ENCODE assay signal across 23 cellular contexts in genomic region chr7:156857757-156858156, GRCh38. TPM values are rescaled to one million over a fixed set of nuclear protein-coding genes. Genes with fewer than 3 reads are reported as not detected.
A peak's percentile ranks its signal among the peaks of the same experiment; 100 is the strongest.
DNase-seq lines count a peak whose midpoint lies in the region; ATAC-seq, FAIRE-seq and TF ChIP-seq lines count a peak whose summit lies in the region.
"Had no signal": no experiment of that assay in that cellular context is flagged by ENCODE, and none has a peak within 500 bp of the region (broad histone marks: within the 10 kb centered on the region; RNA-seq: fewer than 3 reads in every experiment).

No MANE protein-coding gene starts in this region.

- H3K9me1 ChIP-seq in K562 (ENCODE audit: control insufficient read depth, insufficient read depth, low read length) = no peaks in the 10 kb centered on the region

- no peaks in the 10 kb centered on the region for H3K9me2 ChIP-seq in SK-N-SH

- H3K9ac ChIP-seq in SK-N-SH = no peak overlapping the region
- no peak overlapping the region for H3K9ac ChIP-seq in HepG2 (ENCODE audit: insufficient read depth, low read depth, low read length)
- no peak overlapping the region for H3K9ac ChIP-seq in K562 (ENCODE audit: insufficient read depth in 1 of 2, low read depth in 2 of 2, low read length in 2 of 2)
- H3K9ac ChIP-seq: BLaER1 treated with 17β-estradiol and CSF1 and Interleukin-3, amounts not matched to agents 10 nM and 100 nM had no signal

- H3K79me2 ChIP-seq in SK-N-SH (ENCODE audit: insufficient read depth) = peaks cover 76% of the 10 kb centered on the region
- peaks cover 39% of the 10 kb centered on the region for H3K79me2 ChIP-seq in HepG2 (ENCODE audit: insufficient read depth, low read length)
- H3K79me2 ChIP-seq in K562 (ENCODE audit: control insufficient read depth, insufficient read depth, low read length) = peaks cover 68% of the 10 kb centered on the region

- no peak for DNase-seq in SK-N-SH
- DNase-seq in HepG2 (ENCODE audit: low spot score) = no peak
- no peak for DNase-seq in right lobe of liver
- no peak for DNase-seq in K562 (ENCODE audit: extremely low read depth in 1 of 4, low spot score in 3 of 4)
- DNase-seq: AML-193; Caco-2; Calu3; CD4-positive, alpha-beta T cell; CD8-positive, alpha-beta T cell; DMS79 treated with DMSO at 0.1 percent for 48 hours; GDM1 had no signal

- no peaks in the 10 kb centered on the region for H3F3A ChIP-seq in SK-N-SH (replicated peaks; ENCODE audit: insufficient read depth)

- H3K27ac ChIP-seq in SK-N-SH (ENCODE audit: low read depth in 2 of 2, low read length in 1 of 2) (no peak overlapping the region), HepG2 (ENCODE audit: extremely low read length, insufficient read depth, low read length) (no peak overlapping the region), right lobe of liver (no peak overlapping the region), K562 (ENCODE audit: extremely low read depth, low read depth, low read length) (no peak overlapping the region)
- H3K27ac ChIP-seq: 22Rv1; BLaER1 treated with 17β-estradiol and CSF1 and Interleukin-3, amounts not matched to agents 10 nM and 100 nM; C4-2B had no signal

- FAIRE-seq in HepG2 (lab: Jason Lieb, UNC) (no peak), G401.6 (lab: Jason Lieb, UNC) (peak; percentile 19), K562 (lab: Jason Lieb, UNC) (no peak)
- FAIRE-seq: D721Med, GM12878, GM12892, GM18507, GM19239 had no signal

- 94% methylated on average over 1 of the region's 1 CpG for WGBS in SK-N-SH (ENCODE audit: low lambda C conversion rate)
- 98% methylated on average over 1 of the region's 1 CpG for WGBS in HepG2 (ENCODE audit: low lambda C conversion rate)
- 91% methylated on average over 1 of the region's 1 CpG for WGBS in right lobe of liver (ENCODE audit: insufficient coverage, low coverage, low lambda C conversion rate, missing lambda C conversion rate)
- WGBS in K562 (ENCODE audit: insufficient coverage, low coverage, missing lambda C conversion rate) = 95% methylated on average over 1 of the region's 1 CpG

- H3K4me3 ChIP-seq in SK-N-SH (ENCODE audit: low read depth in 2 of 2, low read length in 1 of 2) (no peak overlapping the region), HepG2 (replicated peaks in 1 of 3; ENCODE audit: insufficient read depth in 1 of 3, low read depth in 2 of 3, low read length in 3 of 3) (no peak overlapping the region), right lobe of liver (peak overlapping the region in 1 of 3 donors; percentile 7), K562 (no peak overlapping the region)
- H3K4me3 ChIP-seq: BLaER1 treated with 17β-estradiol and CSF1 and Interleukin-3, amounts not matched to agents 10 nM and 100 nM; GM12878 had no signal

- H2AFZ ChIP-seq in SK-N-SH (ENCODE audit: low read depth) = no peak overlapping the region
- H2AFZ ChIP-seq in HepG2 (ENCODE audit: low read length) = no peak overlapping the region
- no peak overlapping the region for H2AFZ ChIP-seq in K562 (ENCODE audit: low read depth, low read length)

- H3K36me3 ChIP-seq in SK-N-SH (replicated peaks in 1 of 2; ENCODE audit: control insufficient read depth in 1 of 2, insufficient read depth in 2 of 2, low read length in 1 of 2) (peaks cover 0 to 27% of the 10 kb centered on the region in 2 experiments), HepG2 (replicated peaks in 1 of 2; ENCODE audit: control insufficient read depth in 1 of 2, insufficient read depth in 2 of 2, low read length in 2 of 2) (peaks cover 0 to 14% of the 10 kb centered on the region in 2 experiments; a peak in 2 of 5 replicates), right lobe of liver (no peaks in the 10 kb centered on the region), K562 (ENCODE audit: control insufficient read depth, insufficient read depth, low read length) (peaks cover 24% of the 10 kb centered on the region)

- H3K27me3 ChIP-seq in SK-N-SH (ENCODE audit: insufficient read depth) (no peaks in the 10 kb centered on the region), HepG2 (ENCODE audit: control insufficient read depth in 1 of 2, insufficient read depth in 2 of 2, low read length in 2 of 2) (no peaks in the 10 kb centered on the region), right lobe of liver (no peaks in the 10 kb centered on the region), K562 (ENCODE audit: control insufficient read depth in 2 of 2, insufficient read depth in 2 of 2, low read length in 2 of 2) (no peaks in the 10 kb centered on the region)
- H3K27me3 ChIP-seq: BLaER1 treated with 17β-estradiol and CSF1 and Interleukin-3, amounts not matched to agents 10 nM and 100 nM had no signal

- no TSS peak for BruUV-seq in HepG2 (replicated peaks; lab: Mats Ljungman, UMichigan)
- BruUV-seq in K562 (replicated peaks; lab: Mats Ljungman, UMichigan) = no TSS peak

- TF ChIP-seq POLR2A in HepG2 (IDR thresholded peaks at IDR 0.05; ENCODE audit: insufficient read depth in 1 of 2, low read depth in 2 of 2, low read length in 2 of 2) (no peak), right lobe of liver (IDR thresholded peaks at IDR 0.05) (no peak), K562 (conservative IDR thresholded peaks at IDR 0.05) (no peak)

- intact Hi-C loops in HepG2 (cut with micrococcal nuclease; ENCODE audit: unreplicated experiment) = no loop called here
- intact Hi-C loops in right lobe of liver (cut with DNase I) = no loop called here
- intact Hi-C loops in K562 (cut with micrococcal nuclease) = no loop called here

- H3K4me1 ChIP-seq in SK-N-SH (ENCODE audit: control insufficient read depth in 1 of 2, insufficient read depth in 2 of 2, low read depth in 1 of 2, low read length in 1 of 2) = no peaks in the 10 kb centered on the region
- H3K4me1 ChIP-seq in HepG2 (ENCODE audit: insufficient read depth, low read length) = no peaks in the 10 kb centered on the region
- H3K4me1 ChIP-seq in right lobe of liver = no peaks in the 10 kb centered on the region
- peaks cover 4 to 6% of the 10 kb centered on the region in 2 experiments; a peak in 2 of 5 replicates for H3K4me1 ChIP-seq in K562 (replicated peaks in 1 of 2; ENCODE audit: control insufficient read depth in 2 of 2, insufficient read depth in 2 of 2, low read length in 2 of 2)
- H3K4me1 ChIP-seq: BLaER1 treated with 17β-estradiol and CSF1 and Interleukin-3, amounts not matched to agents 10 nM and 100 nM; Caco-2 had no signal

- H3K4me2 ChIP-seq in SK-N-SH (no peak overlapping the region), HepG2 (ENCODE audit: low read depth, low read length) (no peak overlapping the region), K562 (ENCODE audit: insufficient read depth, low read length) (no peak overlapping the region)
- H3K4me2 ChIP-seq: BLaER1 treated with 17β-estradiol and CSF1 and Interleukin-3, amounts not matched to agents 10 nM and 100 nM had no signal

- 0 out of 2 replicates have a peak, but pooled peaks cover 33% of the 10 kb centered on the region for H3K9me3 ChIP-seq in SK-N-SH
- peaks cover 41% of the 10 kb centered on the region; the same call in 1 of the 2 replicates for H3K9me3 ChIP-seq in HepG2 (ENCODE audit: low read length)
- H3K9me3 ChIP-seq in right lobe of liver = no peaks in the 10 kb centered on the region
- H3K9me3 ChIP-seq in K562 (replicated peaks; ENCODE audit: control insufficient read depth, insufficient read depth, low read depth, low read length) = peaks cover 9% of the 10 kb centered on the region

- CTCF ChIA-PET in SK-N-SH (lab: Yijun Ruan, JAX) (interaction anchor here (0.8 kb wide), 1 partner anchor 35 kb away, joined by 3 read pairs; the partner anchor contains the start of gene LMBR1), HepG2 (lab: Yijun Ruan, JAX; ENCODE audit: low intra/inter-chr PET ratio, low total read pairs) (no interaction called here), K562 (lab: Yijun Ruan, JAX; ENCODE audit: low intra/inter-chr PET ratio) (interaction anchor here (0.6 kb wide), 1 partner anchor 41 kb away, joined by 4 read pairs; no protein-coding TSS in a partner anchor)

- POLR2A ChIA-PET in SK-N-SH (lab: Yijun Ruan, JAX) (no interaction called here), HepG2 (lab: Yijun Ruan, JAX) (no interaction called here), K562 (lab: Yijun Ruan, JAX) (interaction anchor here (0.7 kb wide), 1 partner anchor 27 kb away, joined by 3 read pairs; no protein-coding TSS in a partner anchor)

- in situ Hi-C loops in HepG2 (cut with HindIII; ENCODE audit: extremely low pct_ligation_motif_present, low pct_unique_long_range_greater_than_20kb) (no loop called here), K562 (cut with MboI) (no loop called here)

- TF ChIP-seq EP300 in SK-N-SH (IDR thresholded peaks at IDR 0.05; ENCODE audit: borderline replicate concordance in 1 of 2, low read depth in 1 of 2, low read length in 1 of 2) = no peak
- no peak for TF ChIP-seq EP300 in HepG2 (IDR thresholded peaks at IDR 0.05; ENCODE audit: low read depth in 2 of 2, low read length in 2 of 2)
- no peak for TF ChIP-seq EP300 in HepG2 (CRISPR knock-in tag; IDR thresholded peaks at IDR 0.05; ENCODE audit: borderline replicate concordance)
- no peak for TF ChIP-seq EP300 in K562 (IDR thresholded peaks at IDR 0.05; ENCODE audit: low read length)

- TF ChIP-seq CTCF in SK-N-SH (IDR thresholded peaks at IDR 0.05) (no peak), HepG2 (CRISPR knock-in tag; IDR thresholded peaks at IDR 0.05) (no peak), right lobe of liver (IDR thresholded peaks at IDR 0.05) (no peak), K562 (IDR thresholded peaks at IDR 0.05 in 2 of 3, conservative IDR thresholded peaks at IDR 0.05 in 1 of 3; ENCODE audit: insufficient read depth in 2 of 3, low read depth in 1 of 3, low read length in 3 of 3) (no peak)

- H4K20me1 ChIP-seq in SK-N-SH (ENCODE audit: insufficient read depth) (no peaks in the 10 kb centered on the region), HepG2 (ENCODE audit: insufficient read depth, low read length) (no peaks in the 10 kb centered on the region), K562 (replicated peaks; ENCODE audit: control insufficient read depth, insufficient read depth, low read length) (no peaks in the 10 kb centered on the region)

- ATAC-seq in SK-N-SH treated with all-trans-retinoic acid at 6 μM for 48 hours (no peak), HepG2 (no peak), right lobe of liver (no peak), K562 (no peak), HG03442 (IDR thresholded peaks at IDR 0.05; ENCODE audit: unreplicated experiment) (no peak), HG03521 (IDR thresholded peaks at IDR 0.05; ENCODE audit: unreplicated experiment) (no peak)
- ATAC-seq: CD8-positive, alpha-beta T cell; GM12878 had no signal

- TF ChIP-seq RAD21 in SK-N-SH (IDR thresholded peaks at IDR 0.05; ENCODE audit: low read length) (no peak), HepG2 (CRISPR knock-in tag; IDR thresholded peaks at IDR 0.05) (no peak), K562 (CRISPR knock-in tag; conservative IDR thresholded peaks at IDR 0.05 in 1 of 2, IDR thresholded peaks at IDR 0.05 in 1 of 2) (no peak)

RNA-seq across cellular contexts. Expression of gene LMBR1, which starts 35.2 kb away (rescaled TPM):
- polyA plus RNA-seq in SK-N-SH (2012; rRNA removed) (20.0 and 24.6 TPM in 2 replicates), HepG2 (2011; rRNA removed) (18.7 and 20.9 TPM in 2 replicates), K562 (2011; rRNA removed) (33.6 and 82.0 TPM in 2 replicates), K562 (2014; fragmentation: Illumina TruSeq; extraction: Trizol) (49.8 and 49.9 TPM in 2 replicates), K562 (2014; fragmentation: Nextera tagmentation; extraction: Ambion mirVana) (1 to 10 TPM; 7.7 to 9.6 TPM), K562 (2014; rRNA removed) (49.0 and 50.9 TPM in 2 replicates)
- 32.7 and 32.9 TPM in 2 replicates for polyA plus RNA-seq in SK-N-SH (2012; cell fraction: cytosol; rRNA removed)
- 30.9 and 50.9 TPM in 2 replicates for polyA plus RNA-seq in SK-N-SH (2012; cell fraction: nucleus; rRNA removed)
- total RNA-seq in HepG2 (2016; rRNA removed; fragmentation: Illumina TruSeq; extraction: Trizol) (30.4 and 39.6 TPM in 2 replicates), right lobe of liver (10 to 100 TPM; 25.1 to 34.5 (median 31.7) TPM), K562 (2014; rRNA removed) (74.6 and 136 TPM in 2 replicates), K562 (2014; rRNA removed; fragmentation: Illumina TruSeq; extraction: Trizol) (59.9 and 67.3 TPM in 2 replicates), K562 (2015; rRNA removed; fragmentation: Illumina TruSeq; extraction: Trizol) (58.5 and 61.7 TPM in 2 replicates), K562 (2021) (89.1 and 90.0 TPM in 2 replicates)
- 32.2 and 34.5 TPM in 2 replicates for total RNA-seq in HepG2 (2016; cell fraction: cytosol; rRNA removed; fragmentation: Illumina TruSeq; extraction: Trizol; ENCODE audit: low read depth)
- total RNA-seq in HepG2 (2016; cell fraction: insoluble cytoplasmic fraction; rRNA removed; fragmentation: Illumina TruSeq; extraction: Trizol) = 31.7 and 39.8 TPM in 2 replicates
- total RNA-seq in HepG2 (2016; cell fraction: membrane; rRNA removed; fragmentation: Illumina TruSeq; extraction: Trizol) = 35.2 and 35.7 TPM in 2 replicates
- 74.2 and 80.7 TPM in 2 replicates for total RNA-seq in HepG2 (2016; cell fraction: nucleus; rRNA removed; fragmentation: Illumina TruSeq; extraction: Trizol)
- 14.8 and 17.5 TPM in 2 replicates for polyA plus RNA-seq in HepG2 (2011; cell fraction: cytosol; rRNA removed)
- polyA plus RNA-seq in HepG2 (2011; cell fraction: nucleus; rRNA removed) = 48.7 and 53.2 TPM in 2 replicates
- polyA plus RNA-seq in HepG2 (2012) = 16.2 and 18.9 TPM in 2 replicates
- polyA plus RNA-seq in HepG2 (2016; cell fraction: cytosol; fragmentation: Illumina TruSeq; extraction: Trizol; ENCODE audit: low read depth) = 6.0 and 6.1 TPM in 2 replicates
- polyA plus RNA-seq in HepG2 (2016; cell fraction: insoluble cytoplasmic fraction; fragmentation: Illumina TruSeq; extraction: Trizol; ENCODE audit: low read depth) = 24.4 and 27.6 TPM in 2 replicates
- polyA plus RNA-seq in HepG2 (2016; cell fraction: membrane; fragmentation: Illumina TruSeq; extraction: Trizol; ENCODE audit: low read depth) = 16.2 and 17.5 TPM in 2 replicates
- 38.6 and 52.3 TPM in 2 replicates for polyA plus RNA-seq in HepG2 (2016; cell fraction: nucleus; fragmentation: Illumina TruSeq; extraction: Trizol; ENCODE audit: insufficient read depth, low read depth)
- 52.9 and 78.7 TPM in 2 replicates for polyA minus RNA-seq in HepG2 (2011; rRNA and poly(A)+ RNA removed; ENCODE audit: low replicate concordance)
- 24.6 and 26.7 TPM in 2 replicates for polyA minus RNA-seq in HepG2 (2011; cell fraction: cytosol; rRNA and poly(A)+ RNA removed)
- 160 and 168 TPM in 2 replicates for polyA minus RNA-seq in HepG2 (2011; cell fraction: nucleus; rRNA and poly(A)+ RNA removed)
- total RNA-seq in K562 (2011; cell fraction: chromatin; rRNA removed; ENCODE audit: low replicate concordance) = 221 and 364 TPM in 2 replicates
- 125 and 149 TPM in 2 replicates for total RNA-seq in K562 (2011; cell fraction: nucleolus; rRNA removed)
- total RNA-seq in K562 (2011; cell fraction: nucleoplasm; rRNA removed) = 218 and 331 TPM in 2 replicates
- polyA plus RNA-seq in K562 (2011; cell fraction: cytosol; rRNA removed) = 36.1 and 51.5 TPM in 2 replicates
- polyA plus RNA-seq in K562 (2011; cell fraction: nucleus; rRNA removed) = 136 and 225 TPM in 2 replicates
- polyA plus RNA-seq in K562 (2012) = 38.8 and 45.6 TPM in 2 replicates
- polyA minus RNA-seq in K562 (2011; rRNA and poly(A)+ RNA removed) = 80.1 and 153 TPM in 2 replicates
- polyA minus RNA-seq in K562 (2011; cell fraction: cytosol; rRNA and poly(A)+ RNA removed) = 53.8 and 63.2 TPM in 2 replicates
- polyA minus RNA-seq in K562 (2011; cell fraction: nucleus; rRNA and poly(A)+ RNA removed) = 191 and 204 TPM in 2 replicates
